ENCODE assay signal across 12 cellular contexts in genomic region chr18:50833496-50833895, GRCh38. TPM values are rescaled to one million over a fixed set of nuclear protein-coding genes. Genes with fewer than 3 reads are reported as not detected.
"Had no signal": no experiment of that assay in that cellular context is flagged by ENCODE, and none has a peak within 500 bp of the region (broad histone marks: within the 10 kb centered on the region; RNA-seq: fewer than 3 reads in every experiment).

No MANE protein-coding gene starts in this region.

RNA-seq across cellular contexts. Expression of gene MRO, which starts 13.7 kb away (rescaled TPM):
- total RNA-seq: activated naive CD4-positive, alpha-beta T cell treated with anti-CD3 and anti-CD28 coated beads for 36 hours; activated naive CD4-positive, alpha-beta T cell treated with anti-CD3 and anti-CD28 coated beads, Interleukin-2, amount 50 U/mL, for 72 hours; activated naive CD8-positive, alpha-beta T cell treated with anti-CD3 and anti-CD28 coated beads for 36 hours; activated naive CD8-positive, alpha-beta T cell treated with anti-CD3 and anti-CD28 coated beads, Interleukin-2, amount 10 ng/mL, durations not matched to agents 7 days and 5 days; activated T-cell treated with anti-CD3 and anti-CD28 coated beads, Interleukin-2, amount 50 U/mL, for 4 hours; activated T-cell treated with anti-CD3 and anti-CD28 coated beads, Interleukin-2, amount 50 U/mL, for 72 hours; activated T-helper 1 cell treated with anti-CD3 and anti-CD28 coated beads, Interleukin-12 subunit alpha, Interleukin-12 subunit beta, Interleukin-2, Interleukin-4 antibody, amounts not matched to agents 30 ng/mL and 10 ng/mL and 1 ng/mL, durations not matched to agents 14 hours and 24 hours and 36 hours; activated T-helper 17 cell treated with anti-CD3 and anti-CD28 coated beads, Interleukin-2, amount 50 U/mL, for 72 hours; activated T-helper 2 cell treated with anti-CD3 and anti-CD28 coated beads, Interferon-gamma antibody, Interleukin-2, Interleukin-4, amounts not matched to agents 10 μg/mL and 5 μg/mL and 100 μg/mL, durations not matched to agents 14 hours and 24 hours and 36 hours; bronchial epithelial cell; cardiac muscle cell; chondrocyte had no signal
